In the genomic region with DNA sequence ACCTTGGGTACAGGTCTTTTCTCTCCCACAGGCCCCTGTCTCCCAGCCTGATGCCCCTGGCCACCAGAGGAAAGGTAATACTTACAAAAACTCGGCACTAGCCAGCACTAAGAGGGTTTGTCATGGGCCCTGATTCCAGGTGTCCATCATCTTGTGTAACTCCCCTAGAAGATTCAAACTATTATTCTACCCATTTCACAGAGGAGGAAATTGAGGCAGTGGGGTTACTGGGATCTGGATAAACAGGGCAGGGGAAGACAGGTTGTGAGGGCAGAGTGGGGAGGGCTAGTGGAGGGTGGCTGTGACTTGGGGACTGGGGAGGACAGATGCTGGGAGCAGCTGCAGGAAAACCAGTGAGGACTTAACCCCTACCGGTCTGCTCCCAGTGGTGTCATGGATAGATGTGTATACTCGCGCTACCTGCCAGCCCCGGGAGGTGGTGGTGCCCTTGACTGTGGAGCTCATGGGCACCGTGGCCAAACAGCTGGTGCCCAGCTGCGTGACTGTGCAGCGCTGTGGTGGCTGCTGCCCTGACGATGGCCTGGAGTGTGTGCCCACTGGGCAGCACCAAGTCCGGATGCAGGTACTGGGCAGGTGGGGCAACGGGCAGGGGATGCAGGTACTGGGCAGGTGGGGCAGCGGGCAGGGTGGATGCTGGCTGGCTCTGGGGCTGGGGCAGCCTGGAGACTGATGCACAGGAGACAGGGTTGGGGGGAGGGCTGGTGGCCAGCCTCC, we compare ENCODE assay signal across 8 cellular contexts. TPM values are rescaled to one million over a fixed set of nuclear protein-coding genes. Genes with fewer than 3 reads are reported as not detected.
DNase-seq lines count a peak whose midpoint lies in the region; ATAC-seq and TF ChIP-seq lines count a peak whose summit lies in the region.

No MANE protein-coding gene starts in this region.

- no peaks in the 10 kb centered on the region for H3K9me3 Mint-ChIP-seq in CD4-positive, alpha-beta T cell
- H3K9me3 Mint-ChIP-seq in endodermal cell, result no peaks in the 10 kb centered on the region

- H3K36me3 ChIP-seq in NT2/D1 (ENCODE audit: insufficient read depth, insufficient read length, low read length) (peaks cover 26% of the 10 kb centered on the region), endodermal cell (ENCODE audit: control insufficient read depth, insufficient read depth, low read length) (peaks cover 9% of the 10 kb centered on the region), osteoblast (ENCODE audit: insufficient read depth, low read length) (peaks cover 5% of the 10 kb centered on the region)

- peak overlapping the region; percentile 86 for H3K4me3 Mint-ChIP-seq in CD4-positive, alpha-beta T cell
- peak overlapping the region; percentile 68 for H3K4me3 Mint-ChIP-seq in endodermal cell

- H3K9ac ChIP-seq in NT2/D1 (ENCODE audit: insufficient read length, low read depth), result peak overlapping the region; percentile 54
- H3K9ac ChIP-seq in endodermal cell (ENCODE audit: extremely low read depth, low read length, poor library complexity, severe bottlenecking), result no peak overlapping the region

- peak overlapping the region; percentile 82 for H3K4me2 ChIP-seq in osteoblast (ENCODE audit: insufficient read depth, low read length)

- peak overlapping the region; percentile 88 for H3K27ac Mint-ChIP-seq in CD4-positive, alpha-beta T cell
- H3K27ac Mint-ChIP-seq in endodermal cell, result no peak overlapping the region

- no peaks in the 10 kb centered on the region for H3K27me3 Mint-ChIP-seq in CD4-positive, alpha-beta T cell
- H3K27me3 Mint-ChIP-seq in endodermal cell (ENCODE audit: insufficient read depth), result peaks cover 6% of the 10 kb centered on the region

- H4K20me1 ChIP-seq in osteoblast (ENCODE audit: insufficient read depth, low read length), result peaks cover 8% of the 10 kb centered on the region

- peaks cover 17% of the 10 kb centered on the region for H3K36me3 Mint-ChIP-seq in CD4-positive, alpha-beta T cell (ENCODE audit: low read depth)
- H3K36me3 Mint-ChIP-seq in endodermal cell (ENCODE audit: low read depth), result peaks cover 18% of the 10 kb centered on the region

- H2AFZ ChIP-seq in osteoblast (ENCODE audit: low read length), result no peak overlapping the region

- H3K4me1 ChIP-seq in NT2/D1 (ENCODE audit: insufficient read depth, insufficient read length) (peaks cover 26% of the 10 kb centered on the region), endodermal cell (ENCODE audit: control insufficient read depth, insufficient read depth, low read length) (no peaks in the 10 kb centered on the region), osteoblast (ENCODE audit: insufficient read depth, low read length) (peaks cover 19% of the 10 kb centered on the region)

- intact Hi-C loops in CD4-positive, alpha-beta T cell (cut with DNase I, micrococcal nuclease), result no loop called here

- DNase-seq in CD4-positive, alpha-beta T cell, result no peak
- no peak for DNase-seq in NT2/D1 (ENCODE audit: low read depth, low spot score)
- no peak for DNase-seq in endodermal cell
- DNase-seq in osteoblast (ENCODE audit: insufficient read length, low spot score, missing footprints), result no peak
- DNase-seq in H4 (ENCODE audit: low spot score), result no peak
- no peak for DNase-seq in OCI-M1 (lab: John Stamatoyannopoulos, UW)

- peaks cover 8% of the 10 kb centered on the region for H3K79me2 ChIP-seq in osteoblast (ENCODE audit: insufficient read depth, low read length)

- WGBS in endodermal cell (ENCODE audit: insufficient coverage in 1 of 2, insufficient read length in 1 of 2), 2 experiments, result 93% methylated on average over 6 to 12 of the region's 12 CpGs

- POLR2A ChIA-PET in CD4-positive, alpha-beta T cell (lab: Charles Lee), result interaction anchor here (1.0 to 2.5 kb wide), 5 partner anchors 9 to 82 kb away, joined by 3 to 11 read pairs (median 4); partner anchors contain the start of genes FERMT3, NUDT22, PRDX5 and TRMT112

- peak overlapping the region; percentile 57 for H3K27ac ChIP-seq in CD4-positive, alpha-beta T cell (ENCODE audit: low read depth, low read length)
- no peak overlapping the region for H3K27ac ChIP-seq in endodermal cell (ENCODE audit: low read depth, low read length)
- H3K27ac ChIP-seq in osteoblast (ENCODE audit: low read depth, low read length), result no peak overlapping the region

- CTCF ChIA-PET in CD4-positive, alpha-beta T cell (lab: Charles Lee), result interaction anchor here (0.8 to 2.6 kb wide), 4 partner anchors 10 to 31 kb away, joined by 3 to 8 read pairs (median 5); partner anchors contain the start of gene PPP1R14B

- ATAC-seq in CD4-positive, alpha-beta T cell (ENCODE audit: poor library complexity), result no peak
- no peak for ATAC-seq in GM19463 (IDR thresholded peaks at IDR 0.05; ENCODE audit: unreplicated experiment)
- ATAC-seq in GM19395 (IDR thresholded peaks at IDR 0.05; ENCODE audit: unreplicated experiment), result no peak

- H3K9me3 ChIP-seq in CD4-positive, alpha-beta T cell (ENCODE audit: control insufficient read depth, low read length), result no peaks in the 10 kb centered on the region
- H3K9me3 ChIP-seq in NT2/D1 (ENCODE audit: insufficient read depth, low read length) (no peaks in the 10 kb centered on the region), endodermal cell (ENCODE audit: control insufficient read depth, low read length) (no peaks in the 10 kb centered on the region), osteoblast (ENCODE audit: low read depth, low read length) (no peaks in the 10 kb centered on the region)

- H3K4me3 ChIP-seq in NT2/D1 (ENCODE audit: insufficient read length, low read depth), result peak overlapping the region; percentile 54
- H3K4me3 ChIP-seq in endodermal cell (ENCODE audit: low read length), result peak overlapping the region; percentile 81
- peak overlapping the region; percentile 77 for H3K4me3 ChIP-seq in osteoblast (ENCODE audit: insufficient read depth, low read length)

- no peaks in the 10 kb centered on the region for H3K27me3 ChIP-seq in CD4-positive, alpha-beta T cell (ENCODE audit: control insufficient read depth, insufficient read depth, low read length)
- H3K27me3 ChIP-seq in NT2/D1 (ENCODE audit: insufficient read depth, insufficient read length), result peaks cover 13% of the 10 kb centered on the region
- no peaks in the 10 kb centered on the region for H3K27me3 ChIP-seq in endodermal cell (ENCODE audit: control insufficient read depth, insufficient read depth, low read length, poor library complexity, severe bottlenecking)
- H3K27me3 ChIP-seq in osteoblast (ENCODE audit: insufficient read depth, low read length), result no peaks in the 10 kb centered on the region

- peaks cover 47% of the 10 kb centered on the region for H3K4me1 Mint-ChIP-seq in CD4-positive, alpha-beta T cell (ENCODE audit: low read depth)
- peaks cover 12% of the 10 kb centered on the region for H3K4me1 Mint-ChIP-seq in endodermal cell

- TF ChIP-seq CTCF in CD4-positive, alpha-beta T cell (IDR thresholded peaks at IDR 0.05), result no peak
- TF ChIP-seq CTCF in endodermal cell (conservative IDR thresholded peaks at IDR 0.05) (no peak), osteoblast (IDR thresholded peaks at IDR 0.05; ENCODE audit: extremely low read depth, low read depth, low read length) (no peak)

RNA-seq across cellular contexts. Expression of gene VEGFB, which starts 1.2 kb away (rescaled TPM):
- total RNA-seq in CD4-positive, alpha-beta T cell, result 10 to 100 TPM; 39.7 to 48.7 TPM
- 10 to 100 TPM; 58.9 to 78.4 TPM for total RNA-seq in endodermal cell
- polyA plus RNA-seq in endodermal cell (2013, experiment 1 of 2), result 54.9 TPM
- 58.4 TPM for polyA plus RNA-seq in endodermal cell (2013, experiment 2 of 2)
- total RNA-seq in osteoblast, result 37.6 and 41.5 TPM in 2 replicates
- 28.8 and 51.6 TPM in 2 replicates for total RNA-seq in H4 (2014; rRNA removed; shearing (Covaris generic))

RNA-seq across cellular contexts. Expression of gene DNAJC4, which starts 5.2 kb away (rescaled TPM):
- total RNA-seq in CD4-positive, alpha-beta T cell, result 10 to 100 TPM; 35.9 to 37.9 TPM
- total RNA-seq in endodermal cell, result 10 to 100 TPM; 20.3 to 22.9 TPM
- 47.3 TPM for polyA plus RNA-seq in endodermal cell (2013, experiment 1 of 2)
- polyA plus RNA-seq in endodermal cell (2013, experiment 2 of 2), result 47.4 TPM
- 8.0 and 9.8 TPM in 2 replicates for total RNA-seq in osteoblast
- total RNA-seq in H4 (2014; rRNA removed; shearing (Covaris generic)), result 2.5 and 4.5 TPM in 2 replicates

RNA-seq across cellular contexts. Expression of gene FKBP2, which starts 5.3 kb away (rescaled TPM):
- 10 to 100 TPM; 11.2 to 14.6 TPM for total RNA-seq in CD4-positive, alpha-beta T cell
- total RNA-seq in endodermal cell (10 to 100 TPM; 44.6 to 53.7 TPM), osteoblast (31.1 and 32.7 TPM in 2 replicates)
- 64.6 TPM for polyA plus RNA-seq in endodermal cell (2013, experiment 1 of 2)
- polyA plus RNA-seq in endodermal cell (2013, experiment 2 of 2), result 54.0 TPM
- total RNA-seq in H4 (2014; rRNA removed; shearing (Covaris generic)), result 65.7 and 97.7 TPM in 2 replicates

RNA-seq across cellular contexts. Expression of gene NUDT22, which starts 9.5 kb away (rescaled TPM):
- total RNA-seq in CD4-positive, alpha-beta T cell, result 10 to 100 TPM; 26.8 to 26.9 TPM
- total RNA-seq in endodermal cell (10 to 100 TPM; 54.4 to 55.9 TPM), osteoblast (46.6 and 56.5 TPM in 2 replicates)
- 25.3 TPM for polyA plus RNA-seq in endodermal cell (2013, experiment 1 of 2)
- 25.5 TPM for polyA plus RNA-seq in endodermal cell (2013, experiment 2 of 2)
- 39.6 and 47.9 TPM in 2 replicates for total RNA-seq in H4 (2014; rRNA removed; shearing (Covaris generic))

RNA-seq across cellular contexts. Expression of gene TRPT1, which starts 9.6 kb away (rescaled TPM):
- 10 to 100 TPM; 11.3 to 11.5 TPM for total RNA-seq in CD4-positive, alpha-beta T cell
- total RNA-seq in endodermal cell (10 to 100 TPM; 45.6 to 60.4 TPM), osteoblast (32.2 and 33.0 TPM in 2 replicates)
- polyA plus RNA-seq in endodermal cell (2013, experiment 1 of 2), result 62.9 TPM
- polyA plus RNA-seq in endodermal cell (2013, experiment 2 of 2), result 57.2 TPM
- 56.1 and 62.3 TPM in 2 replicates for total RNA-seq in H4 (2014; rRNA removed; shearing (Covaris generic))
